In the genomic region with DNA sequence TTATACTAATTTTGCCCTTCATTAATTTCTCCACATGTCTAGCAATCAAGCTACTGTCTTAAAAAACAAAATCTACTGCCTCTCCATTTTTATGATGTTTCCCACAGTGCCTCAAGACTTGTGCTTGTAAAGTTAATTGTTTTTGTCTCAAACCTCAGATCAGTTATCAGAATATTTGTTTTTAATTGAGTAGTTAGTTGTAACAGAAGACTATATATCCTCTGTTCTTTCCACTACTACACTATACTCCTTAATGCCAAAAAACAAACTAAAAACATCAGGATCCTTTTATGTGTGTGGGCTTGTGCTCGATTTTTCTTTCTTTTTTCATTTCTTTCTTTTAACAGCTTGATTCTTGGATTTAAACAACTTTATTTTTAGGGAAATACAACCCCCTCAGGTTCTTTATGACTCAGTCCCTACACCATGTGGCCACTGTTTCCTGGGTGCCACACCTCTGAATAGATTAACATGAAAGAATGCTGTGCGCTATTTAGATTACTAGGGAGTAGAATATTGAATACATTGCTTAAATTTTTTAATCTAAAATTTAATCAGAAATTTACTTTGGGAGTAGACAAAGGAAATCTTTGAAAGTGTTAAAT, we compare ENCODE assay signal across 10 cellular contexts. TPM values are rescaled to one million over a fixed set of nuclear protein-coding genes. Genes with fewer than 3 reads are reported as not detected.
DNase-seq lines count a peak whose midpoint lies in the region; ATAC-seq and TF ChIP-seq lines count a peak whose summit lies in the region.
"Had no signal": no experiment of that assay in that cellular context is flagged by ENCODE, and none has a peak within 500 bp of the region (broad histone marks: within the 10 kb centered on the region; RNA-seq: fewer than 3 reads in every experiment).

No MANE protein-coding gene starts in this region.

- in situ Hi-C loops in mammary epithelial cell (cut with MboI; ENCODE audit: low sequenced_read_pairs in 2 of 2): no loop called here

- peak overlapping the region in 1 of 3 experiments; percentile 11 for H3K4me3 ChIP-seq in mammary epithelial cell (replicated peaks in 1 of 3; ENCODE audit: insufficient read depth in 1 of 3, low read depth in 2 of 3, low read length in 3 of 3)
- H3K4me3 ChIP-seq in muscle layer of duodenum (ENCODE audit: low read depth in 1 of 2, low read length in 2 of 2): peak overlapping the region; percentile 20 to 38
- H3K4me3 ChIP-seq: neural progenitor cell had no signal

- peak overlapping the region; percentile 47 for H2AFZ ChIP-seq in mammary epithelial cell (ENCODE audit: low read depth, low read length)
- H2AFZ ChIP-seq: neural progenitor cell had no signal

- ATAC-seq in HG02884 (IDR thresholded peaks at IDR 0.05; ENCODE audit: unreplicated experiment) (peak; percentile 50), HG02623 (IDR thresholded peaks at IDR 0.05; ENCODE audit: unreplicated experiment) (no peak)
- ATAC-seq: Panc1 had no signal

- H3K4me1 ChIP-seq in mammary epithelial cell (ENCODE audit: insufficient read depth, low read length) (peaks cover 15% of the 10 kb centered on the region), muscle layer of duodenum (ENCODE audit: control insufficient read depth in 1 of 2, insufficient read depth in 2 of 2, low read length in 2 of 2) (peaks cover 9 to 35% of the 10 kb centered on the region in 2 donors)
- H3K4me1 ChIP-seq: neural progenitor cell had no signal

- no peaks in the 10 kb centered on the region for H3K79me2 ChIP-seq in mammary epithelial cell (ENCODE audit: insufficient read depth, low read length)

- H4K20me1 ChIP-seq in mammary epithelial cell (ENCODE audit: insufficient read depth, low read length): no peaks in the 10 kb centered on the region

- no peak for TF ChIP-seq CTCF in mammary epithelial cell (conservative IDR thresholded peaks at IDR 0.05 in 1 of 2, IDR thresholded peaks at IDR 0.05 in 1 of 2; ENCODE audit: extremely low read depth in 1 of 2, insufficient read depth in 1 of 2, low read depth in 1 of 2, low read length in 2 of 2)

- WGBS in mammary epithelial cell (ENCODE audit: low coverage, missing lambda C conversion rate): 33% methylated on average over 2 of the region's 2 CpGs

- CTCF ChIA-PET in mammary epithelial cell (lab: Charles Lee; ENCODE audit: low non-redundant PET): no interaction called here

- peak overlapping the region; percentile 64 for H3K4me2 ChIP-seq in mammary epithelial cell (ENCODE audit: insufficient read depth, low read depth, low read length)
- H3K4me2 ChIP-seq: neural progenitor cell had no signal

- dilution Hi-C loops in mammary epithelial cell (cut with HindIII; ENCODE audit: low sequenced_read_pairs): loop anchor here (5.0 kb wide), 1 partner anchor 91 kb away; no protein-coding TSS in a partner anchor

- H3K27ac ChIP-seq in mammary epithelial cell (ENCODE audit: insufficient read depth, low read depth, low read length): peak overlapping the region; percentile 66
- H3K27ac ChIP-seq in muscle layer of duodenum (ENCODE audit: low read length): peak overlapping the region; percentile 91
- H3K27ac ChIP-seq: neural progenitor cell had no signal

- peak; percentile 41 for DNase-seq in Daoy (ENCODE audit: low read depth)
- DNase-seq in mammary epithelial cell: peak; percentile 31
- DNase-seq in NCI-H1048 (lab: John Stamatoyannopoulos, UW): no peak
- no peak for DNase-seq in mucosa of gallbladder (ENCODE audit: low spot score)
- no peak for DNase-seq in COR-L47 (lab: John Stamatoyannopoulos, UW)

- no peak overlapping the region for H3K9ac ChIP-seq in mammary epithelial cell (ENCODE audit: insufficient read depth, low read length)
- H3K9ac ChIP-seq: neural progenitor cell had no signal

- BruUV-seq in mammary epithelial cell (replicated peaks; lab: Mats Ljungman, UMichigan): no TSS peak

- intact Hi-C loops in mammary epithelial cell (cut with micrococcal nuclease): no loop called here

- H3K27me3 ChIP-seq in mammary epithelial cell (ENCODE audit: insufficient read depth, low read length) (no peaks in the 10 kb centered on the region), muscle layer of duodenum (ENCODE audit: low read depth, low read length) (no peaks in the 10 kb centered on the region)
- H3K27me3 ChIP-seq: neural progenitor cell had no signal

- H3K36me3 ChIP-seq in mammary epithelial cell (ENCODE audit: insufficient read depth, low read length): no peaks in the 10 kb centered on the region
- no peaks in the 10 kb centered on the region for H3K36me3 ChIP-seq in muscle layer of duodenum (ENCODE audit: control insufficient read depth in 1 of 2, insufficient read depth in 2 of 2, low read length in 2 of 2)
- H3K36me3 ChIP-seq: neural progenitor cell had no signal

- H3K9me3 ChIP-seq in mammary epithelial cell (replicated peaks; ENCODE audit: insufficient read depth, low read length) (no peaks in the 10 kb centered on the region), muscle layer of duodenum (ENCODE audit: control insufficient read depth in 1 of 2, low read length in 2 of 2) (no peaks in the 10 kb centered on the region)

RNA-seq across cellular contexts. Expression of a gene that starts 1.2 kb away (rescaled TPM):
- not detected in 2 replicates for total RNA-seq in Daoy (2014; rRNA removed; shearing (Covaris generic))
- under 1 TPM in 1 of 2 donors, not detected in 1; 0.17 TPM for total RNA-seq in mammary epithelial cell
- not detected for polyA plus RNA-seq in mammary epithelial cell
- polyA minus RNA-seq in mammary epithelial cell: not detected
- total RNA-seq in mucosa of gallbladder: 40.9 TPM

RNA-seq across cellular contexts. Expression of a gene that starts 54.7 kb away (rescaled TPM):
- total RNA-seq in Daoy (2014; rRNA removed; shearing (Covaris generic)): 0.15 and 0.17 TPM in 2 replicates
- total RNA-seq in mammary epithelial cell: 1 to 10 TPM; 1.3 to 2.1 TPM
- 0.56 TPM for polyA plus RNA-seq in mammary epithelial cell
- not detected for polyA minus RNA-seq in mammary epithelial cell
- 8.2 TPM for total RNA-seq in mucosa of gallbladder

RNA-seq across cellular contexts. Expression of a gene that starts 56.9 kb away (rescaled TPM):
- not detected in 2 replicates for total RNA-seq in Daoy (2014; rRNA removed; shearing (Covaris generic))
- total RNA-seq in mammary epithelial cell (not detected), mucosa of gallbladder (4.8 TPM)
- not detected for polyA plus RNA-seq in mammary epithelial cell
- not detected for polyA minus RNA-seq in mammary epithelial cell

Comparison
In these comparisons a context has a peak if more than half of its experiments do, and no peak if none do; other contexts are left out.
1. DNase-seq: peak in Daoy (single experiment) and mammary epithelial cell (single experiment); none in NCI-H1048 (single experiment), mucosa of gallbladder (single experiment) and COR-L47 (single experiment).
2. RNA of a gene that starts 1.2 kb away (total RNA-seq): 40.9 TPM in mucosa of gallbladder (single experiment); 0.17 TPM in mammary epithelial cell and not detected in Daoy; every median in the first group is over 10 times any median in the second.